Comparison of ENCODE assay signal across 11 cellular contexts in genomic region chr22:43342347-43343261, GRCh38. TPM values are rescaled to one million over a fixed set of nuclear protein-coding genes. Genes with fewer than 3 reads are reported as not detected.
A peak's percentile ranks its signal among the peaks of the same experiment; 100 is the strongest.
DNase-seq lines count a peak whose midpoint lies in the region; ATAC-seq and TF ChIP-seq lines count a peak whose summit lies in the region.
"Had no signal": no experiment of that assay in that cellular context is flagged by ENCODE, and none has a peak within 500 bp of the region (broad histone marks: within the 10 kb centered on the region; RNA-seq: fewer than 3 reads in every experiment).

No MANE protein-coding gene starts in this region.

- H3K4me3 ChIP-seq in NT2/D1 (ENCODE audit: insufficient read length, low read depth) (peak overlapping the region; percentile 21), iPS-11a (ENCODE audit: low read depth, low read length) (peak overlapping the region; percentile 13), sigmoid colon (peak overlapping the region in 3 of 4 donors; percentile 10 to 41 (median 33)), body of pancreas (no peak overlapping the region)
- H3K4me3 ChIP-seq: GM23248 had no signal

- peak; percentile 30 for DNase-seq in GM13977 (ENCODE audit: low spot score)
- DNase-seq in NT2/D1 (ENCODE audit: low read depth, low spot score): no peak
- DNase-seq in sigmoid colon: no peak
- DNase-seq in NK-92 treated with Interleukin-12 subunit alpha and Interleukin-12 subunit beta, amount 100 ng/mL, for 24 hours (lab: John Stamatoyannopoulos, UW): no peak
- no peak for DNase-seq in AG08395 (ENCODE audit: low spot score)
- DNase-seq in body of pancreas: no peak
- no peak for DNase-seq in activated T-cell treated with anti-CD3 and anti-CD28 coated beads, Interleukin-2, amount 50 U/mL, for 48 hours

- H3K27ac ChIP-seq in sigmoid colon (peak overlapping the region in 1 of 4 donors; percentile 74), body of pancreas (no peak overlapping the region)
- H3K27ac ChIP-seq: GM23248 had no signal

- no peak overlapping the region for H3K9ac ChIP-seq in NT2/D1 (ENCODE audit: insufficient read length, low read depth)
- H3K9ac ChIP-seq: GM23248 had no signal

- H3K4me1 ChIP-seq in NT2/D1 (ENCODE audit: insufficient read depth, insufficient read length) (peaks cover 3% of the 10 kb centered on the region), sigmoid colon (peaks cover 0 to 21% (median 19%) of the 10 kb centered on the region in 4 donors), body of pancreas (peaks cover 4% of the 10 kb centered on the region)

- TF ChIP-seq CTCF in GM13977 (IDR thresholded peaks at IDR 0.05; ENCODE audit: extremely low read depth, insufficient read depth, missing control alignments) (no peak), sigmoid colon (IDR thresholded peaks at IDR 0.05) (no peak), body of pancreas (IDR thresholded peaks at IDR 0.05) (no peak)

- in situ Hi-C loops in GM13977 (cut with MboI; ENCODE audit: low pct_unique_long_range_greater_than_20kb, low sequenced_read_pairs, unreplicated experiment): no loop called here

- TF ChIP-seq EP300 in sigmoid colon (IDR thresholded peaks at IDR 0.05): no peak

- H3K36me3 ChIP-seq in NT2/D1 (ENCODE audit: insufficient read depth, insufficient read length, low read length) (no peaks in the 10 kb centered on the region), sigmoid colon (no peaks in the 10 kb centered on the region), body of pancreas (replicated peaks in 1 of 2; ENCODE audit: insufficient read depth in 1 of 2, low read depth in 2 of 2) (no peaks in the 10 kb centered on the region)

- ATAC-seq in body of pancreas: no peak

- WGBS in sigmoid colon, 2 donors: 4 to 7% methylated on average over 99 of the region's 99 CpGs
- WGBS in body of pancreas, 2 donors: 3 to 8% methylated on average over 32 to 76 of the region's 99 CpGs

- no peaks in the 10 kb centered on the region for H3K9me3 ChIP-seq in NT2/D1 (ENCODE audit: insufficient read depth, low read length)
- no peaks in the 10 kb centered on the region for H3K9me3 ChIP-seq in sigmoid colon
- H3K9me3 ChIP-seq in body of pancreas: no peaks in the 10 kb centered on the region

- intact Hi-C loops in sigmoid colon (cut with DNase I): no loop called here
- intact Hi-C loops in body of pancreas (cut with DNase I): no loop called here

- TF ChIP-seq POLR2A in sigmoid colon (IDR thresholded peaks at IDR 0.05) (no peak), body of pancreas (IDR thresholded peaks at IDR 0.05) (no peak)

- H3K27me3 ChIP-seq in NT2/D1 (ENCODE audit: insufficient read depth, insufficient read length) (peaks cover 57% of the 10 kb centered on the region), sigmoid colon (peaks cover 22 to 74% (median 53%) of the 10 kb centered on the region in 3 donors), body of pancreas (peaks cover 0 to 4% of the 10 kb centered on the region in 2 donors)

RNA-seq across cellular contexts. Expression of gene SCUBE1, which starts 0.6 kb away (rescaled TPM):
- total RNA-seq in sigmoid colon: under 1 TPM; 0.33 to 0.81 (median 0.46) TPM
- 1 to 10 TPM in 1 of 3 donors, under 1 TPM in 2; 0.23 to 1.1 (median 0.60) TPM for polyA plus RNA-seq in sigmoid colon
- under 1 TPM; under 0.01 to 0.26 TPM for total RNA-seq in body of pancreas
- total RNA-seq: activated T-helper 2 cell treated with anti-CD3 and anti-CD28 coated beads, Interferon-gamma antibody, Interleukin-2, Interleukin-4, amounts not matched to agents 10 μg/mL and 5 μg/mL and 100 μg/mL, durations not matched to agents 14 hours and 24 hours and 36 hours; GM23248; myocyte had no signal
- polyA plus RNA-seq: GM23248 had no signal

Comparison
In these comparisons a context has a peak if more than half of its experiments do, and no peak if none do; other contexts are left out.
1. H3K4me3 ChIP-seq: peak in NT2/D1 (single experiment), iPS-11a (single experiment) and sigmoid colon (3 of 4); none in body of pancreas (0 of 2).